8 cellular contexts compared by ENCODE assay signal in genomic region chr2:47784349-47784851, GRCh38. TPM values are rescaled to one million over a fixed set of nuclear protein-coding genes. Genes with fewer than 3 reads are reported as not detected.
DNase-seq lines count a peak whose midpoint lies in the region; ATAC-seq, FAIRE-seq and TF ChIP-seq lines count a peak whose summit lies in the region.

No MANE protein-coding gene starts in this region.

- TF ChIP-seq POLR2A in GM12878 (IDR thresholded peaks at IDR 0.05; ENCODE audit: low read depth, low read length) (no peak), HepG2 (IDR thresholded peaks at IDR 0.05; ENCODE audit: insufficient read depth in 1 of 2, low read depth in 2 of 2, low read length in 2 of 2) (no peak), tibial nerve (IDR thresholded peaks at IDR 0.05) (no peak)

- H3K79me2 ChIP-seq in GM12878 (ENCODE audit: control insufficient read depth, insufficient read depth, low read length) (peaks cover 50% of the 10 kb centered on the region), HepG2 (ENCODE audit: insufficient read depth, low read length) (peaks cover 53% of the 10 kb centered on the region)

- H3K4me3 ChIP-seq in GM12878, result peak overlapping the region; percentile 65
- peak overlapping the region; percentile 66 to 85 (median 77) for H3K4me3 ChIP-seq in HepG2 (replicated peaks in 1 of 3; ENCODE audit: insufficient read depth in 1 of 3, low read depth in 2 of 3, low read length in 3 of 3)
- H3K4me3 ChIP-seq in tibial nerve, result peak overlapping the region; percentile 83 to 99 (median 90)

- TF ChIP-seq RAD21 in GM12878 (IDR thresholded peaks at IDR 0.05; ENCODE audit: insufficient read depth, low read depth, low read length) (no peak), HepG2 (CRISPR knock-in tag; IDR thresholded peaks at IDR 0.05) (no peak)

- peaks cover 24% of the 10 kb centered on the region for H3K4me1 Mint-ChIP-seq in activated T-cell treated with anti-CD3 and anti-CD28 coated beads, Interleukin-2, amount 50 U/mL, for 4 hours (ENCODE audit: low read depth)

- H4K20me1 ChIP-seq in GM12878 (ENCODE audit: control insufficient read depth, insufficient read depth) (no peaks in the 10 kb centered on the region), HepG2 (ENCODE audit: insufficient read depth, low read length) (peaks cover 47% of the 10 kb centered on the region)

- H3K9me3 Mint-ChIP-seq in activated T-cell treated with anti-CD3 and anti-CD28 coated beads, Interleukin-2, amount 50 U/mL, for 4 hours, result no peaks in the 10 kb centered on the region

- TF ChIP-seq EP300 in GM12878 (IDR thresholded peaks at IDR 0.05; ENCODE audit: borderline replicate concordance in 1 of 2, control insufficient read depth in 1 of 2, low read depth in 2 of 2, low read length in 2 of 2), result no peak
- no peak for TF ChIP-seq EP300 in HepG2 (IDR thresholded peaks at IDR 0.05; ENCODE audit: low read depth in 2 of 2, low read length in 2 of 2)
- TF ChIP-seq EP300 in HepG2 (CRISPR knock-in tag; IDR thresholded peaks at IDR 0.05; ENCODE audit: borderline replicate concordance), result no peak
- no peak for TF ChIP-seq EP300 in tibial nerve (IDR thresholded peaks at IDR 0.05)

- peaks cover 8% of the 10 kb centered on the region for H3K36me3 Mint-ChIP-seq in activated T-cell treated with anti-CD3 and anti-CD28 coated beads, Interleukin-2, amount 50 U/mL, for 4 hours (ENCODE audit: insufficient read depth)

- TF ChIP-seq CTCF in GM12878 (IDR thresholded peaks at IDR 0.05 in 2 of 3, conservative IDR thresholded peaks at IDR 0.05 in 1 of 3; ENCODE audit: control insufficient read depth in 2 of 3, extremely low read depth in 1 of 3, insufficient read depth in 1 of 3, low read depth in 3 of 3, low read length in 3 of 3), result no peak
- no peak for TF ChIP-seq CTCF in HepG2 (CRISPR knock-in tag; IDR thresholded peaks at IDR 0.05)
- TF ChIP-seq CTCF in tibial nerve (IDR thresholded peaks at IDR 0.05), result no peak

- CTCF ChIA-PET in GM12878 (lab: Yijun Ruan, JAX) (interaction anchor here (0.7 kb wide), 1 partner anchor 347 kb away, joined by 4 read pairs; no protein-coding TSS in a partner anchor), HepG2 (lab: Yijun Ruan, JAX; ENCODE audit: low intra/inter-chr PET ratio, low total read pairs) (no interaction called here)

- RAD21 ChIA-PET in GM12878 (lab: Charles Lee; ENCODE audit: unreplicated experiment), result no interaction called here

- SMC1A ChIA-PET in GM12878 (lab: Charles Lee; ENCODE audit: uncharacterized antibody, unreplicated experiment), result no interaction called here

- DNase-seq in activated T-cell treated with anti-CD3 and anti-CD28 coated beads, Interleukin-2, amount 50 U/mL, for 4 hours, result no peak
- DNase-seq in activated T-cell treated with anti-CD3 and anti-CD28 coated beads for 4 hours (no peak), GM12878 (ENCODE audit: low read depth, low spot score) (no peak), HepG2 (ENCODE audit: low spot score) (no peak), tibial nerve (ENCODE audit: low spot score in 2 of 2) (no peak), NCI-H1436 (lab: John Stamatoyannopoulos, UW) (no peak), NK-92 (lab: John Stamatoyannopoulos, UW; ENCODE audit: unreplicated experiment) (no peak)

- H2AFZ ChIP-seq in GM12878 (ENCODE audit: control insufficient read depth, low read depth, low read length), result no peak overlapping the region
- no peak overlapping the region for H2AFZ ChIP-seq in HepG2 (ENCODE audit: low read length)

- H3K9me3 ChIP-seq in GM12878 (replicated peaks; ENCODE audit: control insufficient read depth, insufficient read depth, low read length) (no peaks in the 10 kb centered on the region; the same call in 1 of the 3 replicates), HepG2 (ENCODE audit: low read length) (no peaks in the 10 kb centered on the region), tibial nerve (no peaks in the 10 kb centered on the region)

- H3K27me3 ChIP-seq in GM12878 (replicated peaks in 1 of 2; ENCODE audit: control insufficient read depth in 2 of 2, insufficient read depth in 2 of 2, low read length in 1 of 2) (no peaks in the 10 kb centered on the region), HepG2 (ENCODE audit: control insufficient read depth in 1 of 2, insufficient read depth in 2 of 2, low read length in 2 of 2) (no peaks in the 10 kb centered on the region; a peak in 2 of 5 replicates), tibial nerve (no peaks in the 10 kb centered on the region)

- H3K9ac ChIP-seq in GM12878 (ENCODE audit: control insufficient read depth, insufficient read depth, low read length) (no peak overlapping the region), HepG2 (ENCODE audit: insufficient read depth, low read depth, low read length) (peak overlapping the region; percentile 60)

- H3K4me3 Mint-ChIP-seq in activated T-cell treated with anti-CD3 and anti-CD28 coated beads, Interleukin-2, amount 50 U/mL, for 4 hours, result peak overlapping the region; percentile 86

- POLR2A ChIA-PET in GM12878 (lab: Charles Lee), result interaction anchor here (0.6 to 1.2 kb wide), 2 partner anchors 382 to 546 kb away, joined by 3 to 5 read pairs; partner anchors contain the start of gene MSH2
- POLR2A ChIA-PET in HepG2 (lab: Yijun Ruan, JAX), result no interaction called here

- intact Hi-C loops in GM12878 (cut with micrococcal nuclease; ENCODE audit: unreplicated experiment), result loop anchor here (5.0 kb wide), 1 partner anchor 113 kb away; no protein-coding TSS in a partner anchor
- intact Hi-C loops in HepG2 (cut with micrococcal nuclease; ENCODE audit: unreplicated experiment), result loop anchor here (10.0 kb wide), 1 partner anchor 120 kb away; the partner anchor contains the start of gene FBXO11

- peak overlapping the region; percentile 81 for H3K4me2 ChIP-seq in GM12878 (ENCODE audit: control insufficient read depth, insufficient read depth)
- peak overlapping the region; percentile 73 for H3K4me2 ChIP-seq in HepG2 (ENCODE audit: low read depth, low read length)

- BruUV-seq in GM12878 (replicated peaks; lab: Mats Ljungman, UMichigan) (no TSS peak), HepG2 (replicated peaks; lab: Mats Ljungman, UMichigan) (no TSS peak)

- H3K4me1 ChIP-seq in GM12878 (ENCODE audit: control insufficient read depth, insufficient read depth, low read length) (0 out of 2 replicates have a peak, but pooled peaks cover 8% of the 10 kb centered on the region), HepG2 (ENCODE audit: insufficient read depth, low read length) (peaks cover 46% of the 10 kb centered on the region), tibial nerve (peaks cover 0 to 40% (median 0%) of the 10 kb centered on the region in 4 donors)

- 78% methylated on average over 27 of the region's 28 CpGs for WGBS in GM12878 (ENCODE audit: insufficient coverage, insufficient replicate concordance, low lambda C conversion rate, missing lambda C conversion rate)
- WGBS in HepG2 (ENCODE audit: low lambda C conversion rate), result 80% methylated on average over 28 of the region's 28 CpGs
- WGBS in tibial nerve, 2 donors, result 25 to 30% methylated on average over 28 of the region's 28 CpGs

- H3K27me3 Mint-ChIP-seq in activated T-cell treated with anti-CD3 and anti-CD28 coated beads, Interleukin-2, amount 50 U/mL, for 4 hours (ENCODE audit: low read depth), result no peaks in the 10 kb centered on the region

- H3K36me3 ChIP-seq in GM12878 (ENCODE audit: control insufficient read depth in 2 of 2, insufficient read depth in 2 of 2, low read length in 1 of 2) (peaks cover 0 to 10% of the 10 kb centered on the region in 2 experiments; a peak in 1 of 4 replicates), HepG2 (replicated peaks in 1 of 2; ENCODE audit: control insufficient read depth in 1 of 2, insufficient read depth in 2 of 2, low read length in 2 of 2) (peaks cover 3 to 10% of the 10 kb centered on the region in 2 experiments; a peak in 3 of 5 replicates), tibial nerve (no peaks in the 10 kb centered on the region)

- in situ Hi-C loops in GM12878 (cut with MboI) (no loop called here), HepG2 (cut with HindIII; ENCODE audit: extremely low pct_ligation_motif_present, low pct_unique_long_range_greater_than_20kb) (no loop called here)

- ATAC-seq in activated T-cell treated with anti-CD3 and anti-CD28 coated beads, Interleukin-2, amount 50 U/mL, for 4 hours, result no peak
- ATAC-seq in GM12878 (no peak), HepG2 (no peak), GM19455 (IDR thresholded peaks at IDR 0.05; ENCODE audit: unreplicated experiment) (no peak)

- H3K27ac ChIP-seq in GM12878 (ENCODE audit: control insufficient read depth, insufficient read depth), result no peak overlapping the region
- H3K27ac ChIP-seq in HepG2 (ENCODE audit: extremely low read length, insufficient read depth, low read length), result peak overlapping the region; percentile 38
- H3K27ac ChIP-seq in tibial nerve, result peak overlapping the region; percentile 89 to 98 (median 94)

- no peak for FAIRE-seq in GM12878 (lab: Jason Lieb, UNC)
- FAIRE-seq in HepG2 (lab: Jason Lieb, UNC), result no peak

RNA-seq across cellular contexts. Expression of gene MSH6, which starts 1.5 kb away (rescaled TPM):
- 100 to 1,000 TPM; 164 to 186 (median 166) TPM for total RNA-seq in activated T-cell treated with anti-CD3 and anti-CD28 coated beads, Interleukin-2, amount 50 U/mL, for 4 hours
- 48.0 and 54.2 TPM in 2 replicates for total RNA-seq in GM12878 (2013; cell fraction: nucleolus; rRNA removed)
- total RNA-seq in GM12878 (2014; rRNA removed) (58.8 and 66.9 TPM in 2 replicates), GM12878 (2014; rRNA removed; fragmentation: Illumina TruSeq; extraction: Trizol) (72.6 and 75.0 TPM in 2 replicates), GM12878 (2021) (105 and 106 TPM in 2 replicates), HepG2 (2016; rRNA removed; fragmentation: Illumina TruSeq; extraction: Trizol) (113 and 168 TPM in 2 replicates), tibial nerve (10 to 100 TPM; 32.1 to 43.5 (median 37.6) TPM)
- 19.5 TPM for polyA plus RNA-seq in GM12878 (2011; ENCODE audit: low read depth)
- polyA plus RNA-seq in GM12878 (2011; rRNA removed) (59.8 and 69.5 TPM in 2 replicates), GM12878 (2014; fragmentation: Illumina TruSeq; extraction: Trizol) (94.4 and 110 TPM in 2 replicates), GM12878 (2014; fragmentation: Nextera tagmentation; extraction: Ambion mirVana) (10 to 100 TPM; 12.4 to 25.6 TPM), GM12878 (2014; rRNA removed) (56.0 and 56.2 TPM in 2 replicates), GM12878 (2016; fragmentation: Nextera tagmentation; extraction: Ambion mirVana) (100 to 1,000 TPM; 104 to 108 TPM), HepG2 (2011; rRNA removed) (18.1 and 20.8 TPM in 2 replicates)
- 18.4 and 26.7 TPM in 2 replicates for polyA plus RNA-seq in GM12878 (2011; cell fraction: cytosol; rRNA removed)
- 25.8 and 48.0 TPM in 2 replicates for polyA plus RNA-seq in GM12878 (2011; cell fraction: nucleus; rRNA removed)
- 23.4 and 26.8 TPM in 2 replicates for polyA plus RNA-seq in GM12878 (2012)
- 36.1 and 54.6 TPM in 2 replicates for polyA minus RNA-seq in GM12878 (2011; rRNA and poly(A)+ RNA removed)
- polyA minus RNA-seq in GM12878 (2011; cell fraction: cytosol; rRNA and poly(A)+ RNA removed), result 31.3 and 35.0 TPM in 2 replicates
- polyA minus RNA-seq in GM12878 (2011; cell fraction: nucleus; rRNA and poly(A)+ RNA removed), result 13.1 and 23.7 TPM in 2 replicates
- total RNA-seq in HepG2 (2016; cell fraction: cytosol; rRNA removed; fragmentation: Illumina TruSeq; extraction: Trizol; ENCODE audit: low read depth), result 5.9 and 6.7 TPM in 2 replicates
- total RNA-seq in HepG2 (2016; cell fraction: insoluble cytoplasmic fraction; rRNA removed; fragmentation: Illumina TruSeq; extraction: Trizol), result 111 and 163 TPM in 2 replicates
- 14.7 and 15.3 TPM in 2 replicates for total RNA-seq in HepG2 (2016; cell fraction: membrane; rRNA removed; fragmentation: Illumina TruSeq; extraction: Trizol)
- 64.0 and 69.2 TPM in 2 replicates for total RNA-seq in HepG2 (2016; cell fraction: nucleus; rRNA removed; fragmentation: Illumina TruSeq; extraction: Trizol)
- polyA plus RNA-seq in HepG2 (2011; cell fraction: cytosol; rRNA removed), result 9.8 and 13.1 TPM in 2 replicates
- polyA plus RNA-seq in HepG2 (2011; cell fraction: nucleus; rRNA removed), result 12.9 and 13.6 TPM in 2 replicates
- polyA plus RNA-seq in HepG2 (2012), result 27.8 and 54.9 TPM in 2 replicates
- polyA plus RNA-seq in HepG2 (2016; cell fraction: cytosol; fragmentation: Illumina TruSeq; extraction: Trizol; ENCODE audit: low read depth), result 0.76 and 1.1 TPM in 2 replicates
- 91.7 and 97.3 TPM in 2 replicates for polyA plus RNA-seq in HepG2 (2016; cell fraction: insoluble cytoplasmic fraction; fragmentation: Illumina TruSeq; extraction: Trizol; ENCODE audit: low read depth)
- 2.1 and 3.5 TPM in 2 replicates for polyA plus RNA-seq in HepG2 (2016; cell fraction: membrane; fragmentation: Illumina TruSeq; extraction: Trizol; ENCODE audit: low read depth)
- polyA plus RNA-seq in HepG2 (2016; cell fraction: nucleus; fragmentation: Illumina TruSeq; extraction: Trizol; ENCODE audit: insufficient read depth, low read depth), result 63.1 and 63.5 TPM in 2 replicates
- polyA minus RNA-seq in HepG2 (2011; rRNA and poly(A)+ RNA removed; ENCODE audit: low replicate concordance), result 14.9 and 32.3 TPM in 2 replicates
- polyA minus RNA-seq in HepG2 (2011; cell fraction: cytosol; rRNA and poly(A)+ RNA removed), result 31.4 and 36.9 TPM in 2 replicates
- 36.4 and 40.2 TPM in 2 replicates for polyA minus RNA-seq in HepG2 (2011; cell fraction: nucleus; rRNA and poly(A)+ RNA removed)
